16 cellular contexts compared by ENCODE assay signal in genomic region chr2:190909680-190910079, GRCh38.
"Had no signal": no experiment of that assay in that cellular context is flagged by ENCODE, and none has a peak within 500 bp of the region (broad histone marks: within the 10 kb centered on the region; RNA-seq: fewer than 3 reads in every experiment).

No MANE protein-coding gene starts in this region.

- H3K4me3 ChIP-seq: cardiac muscle cell, left lung, tibial nerve had no signal

- H3K4me1 Mint-ChIP-seq: nephron had no signal

- H3K9me3 Mint-ChIP-seq: activated CD4-positive, alpha-beta T cell treated with anti-CD3 and anti-CD28 coated beads, Interleukin-2, amount 10 ng/mL, durations not matched to agents 24 days and 14 days; nephron had no signal

- H3K4me3 Mint-ChIP-seq: activated CD4-positive, alpha-beta T cell treated with anti-CD3 and anti-CD28 coated beads, Interleukin-2, amount 10 ng/mL, durations not matched to agents 24 days and 14 days; nephron had no signal

- H3K27me3 ChIP-seq: cardiac muscle cell, left lung, tibial nerve had no signal

- DNase-seq: activated CD4-positive, alpha-beta T cell treated with anti-CD3 and anti-CD28 coated beads, Interleukin-2, amount 10 ng/mL, durations not matched to agents 24 days and 14 days; activated CD8-positive, alpha-beta memory T cell treated with anti-CD3 and anti-CD28 coated beads, Interleukin-2, amount 50 U/mL, for 48 hours; kidney; left lung; midbrain; posterior cingulate gyrus; stimulated activated CD4-positive, alpha-beta T cell treated with anti-CD3 and anti-CD28 coated beads, Interleukin-12 subunit alpha, Interleukin-12 subunit beta, amount 100 ng/mL, for 4 hours; stimulated activated CD4-positive, alpha-beta T cell treated with anti-CD3 and anti-CD28 coated beads, Interleukin-1b, Interleukin-23, amount 100 ng/mL, for 48 hours; stimulated activated CD8-positive, alpha-beta memory T cell treated with anti-CD3 and anti-CD28 coated beads, Interleukin-4, amount 100 ng/mL, for 48 hours; stimulated activated naive CD4-positive, alpha-beta T cell; T-helper 1 cell; T-helper 9 cell had no signal

- H3K9me3 ChIP-seq: left lung, tibial nerve had no signal

- H3K27me3 Mint-ChIP-seq: activated CD4-positive, alpha-beta T cell treated with anti-CD3 and anti-CD28 coated beads, Interleukin-2, amount 10 ng/mL, durations not matched to agents 24 days and 14 days; activated naive CD8-positive, alpha-beta T cell had no signal

- H3K27ac ChIP-seq: cardiac muscle cell, tibial nerve had no signal
